10 cellular contexts compared by ENCODE assay signal in genomic region chr12:104263580-104264358, GRCh38. TPM values are rescaled to one million over a fixed set of nuclear protein-coding genes. Genes with fewer than 3 reads are reported as not detected.
A peak's percentile ranks its signal among the peaks of the same experiment; 100 is the strongest.
DNase-seq lines count a peak whose midpoint lies in the region; ATAC-seq, FAIRE-seq and TF ChIP-seq lines count a peak whose summit lies in the region.
"Had no signal": no experiment of that assay in that cellular context is flagged by ENCODE, and none has a peak within 500 bp of the region (broad histone marks: within the 10 kb centered on the region; RNA-seq: fewer than 3 reads in every experiment).

No MANE protein-coding gene starts in this region.

- no peaks in the 10 kb centered on the region for H3K79me2 ChIP-seq in endothelial cell of umbilical vein (ENCODE audit: control insufficient read depth, insufficient read depth, low read length)

- no peaks in the 10 kb centered on the region for H3K27me3 ChIP-seq in right atrium auricular region
- H3K27me3 ChIP-seq in endothelial cell of umbilical vein (ENCODE audit: control insufficient read depth in 2 of 2, insufficient read depth in 2 of 2, low read length in 2 of 2) = no peaks in the 10 kb centered on the region

- no peaks in the 10 kb centered on the region for H3K4me1 ChIP-seq in right atrium auricular region
- H3K4me1 ChIP-seq in endothelial cell of umbilical vein (ENCODE audit: control insufficient read depth, extremely low read depth, insufficient read depth, low read length) = no peaks in the 10 kb centered on the region

- POLR2A ChIA-PET in endothelial cell of umbilical vein (lab: Charles Lee) = interaction anchor here (0.6 kb wide), 1 partner anchor 23 kb away, joined by 3 read pairs; no protein-coding TSS in a partner anchor

- peak; percentile 47 for DNase-seq in right atrium auricular region (ENCODE audit: low spot score)
- no peak for DNase-seq in Right ventricle myocardium inferior (ENCODE audit: missing footprints)
- peak; percentile 64 for DNase-seq in NCI-H748 treated with DMSO at 0.1 percent for 48 hours (lab: John Stamatoyannopoulos, UW)
- DNase-seq in endothelial cell of umbilical vein (ENCODE audit: low read depth, low spot score) = no peak
- no peak for DNase-seq in cardiac septum (ENCODE audit: low spot score)
- no peak for DNase-seq in GM10266 (ENCODE audit: extremely low spot score)
- no peak for DNase-seq in T1000 (lab: John Stamatoyannopoulos, UW)
- DNase-seq: right cardiac atrium; stimulated activated naive CD4-positive, alpha-beta T cell treated with Interleukin-2 at 50 U/mL for 16 hours had no signal

- peak overlapping the region; percentile 30 for H2AFZ ChIP-seq in endothelial cell of umbilical vein (ENCODE audit: low read depth, low read length)

- H3K9me1 ChIP-seq in endothelial cell of umbilical vein (replicated peaks; ENCODE audit: control insufficient read depth, extremely low read depth, insufficient read depth, low read length) = no peaks in the 10 kb centered on the region

- H3K9me3 ChIP-seq in right atrium auricular region (no peaks in the 10 kb centered on the region), endothelial cell of umbilical vein (replicated peaks; ENCODE audit: control insufficient read depth, insufficient read depth, low read length) (no peaks in the 10 kb centered on the region)

- H3K4me3 ChIP-seq in right atrium auricular region (no peak overlapping the region), endothelial cell of umbilical vein (replicated peaks in 1 of 3; ENCODE audit: insufficient read depth in 1 of 3, low read depth in 1 of 3, low read length in 3 of 3) (no peak overlapping the region)

- H3K4me2 ChIP-seq in endothelial cell of umbilical vein (ENCODE audit: insufficient read depth, low read length) = no peak overlapping the region

- TF ChIP-seq CTCF in right atrium auricular region (IDR thresholded peaks at IDR 0.05) = no peak
- TF ChIP-seq CTCF in endothelial cell of umbilical vein (IDR thresholded peaks at IDR 0.05; ENCODE audit: extremely low read depth in 1 of 2, insufficient read depth in 1 of 2, low read depth in 1 of 2, low read length in 2 of 2) = no peak
- no peak for TF ChIP-seq CTCF in GM10266 (IDR thresholded peaks at IDR 0.05; ENCODE audit: control insufficient read depth, insufficient read depth, low read depth, missing control alignments)

- dilution Hi-C loops in endothelial cell of umbilical vein (cut with MboI; ENCODE audit: extremely low pct_ligation_motif_present, low sequenced_read_pairs) = no loop called here

- CTCF ChIA-PET in endothelial cell of umbilical vein (lab: Charles Lee) = interaction anchor here (1.0 kb wide), 1 partner anchor 19 kb away, joined by 5 read pairs; no protein-coding TSS in a partner anchor

- BruUV-seq in endothelial cell of umbilical vein (replicated peaks; lab: Mats Ljungman, UMichigan) = no TSS peak

- no peak for TF ChIP-seq POLR2A in endothelial cell of umbilical vein (IDR thresholded peaks at IDR 0.05; ENCODE audit: low read depth, low read length)

- intact Hi-C loops in Right ventricle myocardium inferior (cut with DNase I) = no loop called here
- intact Hi-C loops in endothelial cell of umbilical vein (cut with micrococcal nuclease) = no loop called here
- intact Hi-C loops in cardiac septum (cut with DNase I) = no loop called here

- H3K27ac ChIP-seq in right atrium auricular region (no peak overlapping the region), endothelial cell of umbilical vein (ENCODE audit: insufficient read depth, low read depth, low read length) (no peak overlapping the region)

- no peaks in the 10 kb centered on the region for H4K20me1 ChIP-seq in endothelial cell of umbilical vein (replicated peaks; ENCODE audit: control insufficient read depth, extremely low read depth, insufficient read depth, low read length)

- ATAC-seq in Right ventricle myocardium inferior = no peak
- ATAC-seq in GM18861 (IDR thresholded peaks at IDR 0.05; ENCODE audit: unreplicated experiment) = no peak
- ATAC-seq: right cardiac atrium had no signal

- FAIRE-seq in endothelial cell of umbilical vein (lab: Jason Lieb, UNC) = no peak

- H3K9ac ChIP-seq in endothelial cell of umbilical vein (replicated peaks; ENCODE audit: extremely low read depth, insufficient read depth, low read length) = no peak overlapping the region

- H3K36me3 ChIP-seq in right atrium auricular region = peaks cover 3% of the 10 kb centered on the region
- no peaks in the 10 kb centered on the region for H3K36me3 ChIP-seq in endothelial cell of umbilical vein (ENCODE audit: control insufficient read depth in 2 of 2, extremely low read depth in 1 of 2, insufficient read depth in 2 of 2, low read length in 2 of 2)

TF ChIP-seq in endothelial cell of umbilical vein, 7 proteins besides CTCF, POLR2A, EP300 and RAD21:
- TF ChIP-seq MYC (IDR thresholded peaks at IDR 0.05; ENCODE audit: low read depth, low read length) = no peak
- no peak for TF ChIP-seq EZH2 (IDR thresholded peaks at IDR 0.05; ENCODE audit: borderline replicate concordance, low read depth, low read length, severe bottlenecking)
- TF ChIP-seq FOS (IDR thresholded peaks at IDR 0.05; ENCODE audit: borderline replicate concordance, insufficient read depth, low read length) = no peak
- no peak for TF ChIP-seq GATA2 (IDR thresholded peaks at IDR 0.05; ENCODE audit: insufficient read depth, insufficient read length, low read depth, low read length)
- no peak for TF ChIP-seq POLR2AphosphoS5 (IDR thresholded peaks at IDR 0.05; ENCODE audit: insufficient read depth, low read depth, low read length)
- TF ChIP-seq JUN (IDR thresholded peaks at IDR 0.05; ENCODE audit: borderline replicate concordance, insufficient read depth, insufficient read length, low read depth) = no peak
- no peak for TF ChIP-seq MAX (IDR thresholded peaks at IDR 0.05; ENCODE audit: insufficient read depth, insufficient read length)
TF ChIP-seq in endothelial cell of umbilical vein: peak in this region for 0.

RNA-seq across cellular contexts. Expression of gene EID3, which starts 39.8 kb away (rescaled TPM):
- total RNA-seq in right atrium auricular region (1 to 10 TPM; 2.9 to 3.3 TPM), Right ventricle myocardium inferior (0.49 TPM), endothelial cell of umbilical vein (12.7 and 14.5 TPM in 2 replicates), cardiac septum (2.1 TPM)
- polyA plus RNA-seq in endothelial cell of umbilical vein = 1.2 and 1.5 TPM in 2 replicates
- 1.0 and 1.3 TPM in 2 replicates for polyA plus RNA-seq in endothelial cell of umbilical vein (2011; cell fraction: cytosol; rRNA removed)
- polyA plus RNA-seq in endothelial cell of umbilical vein (2011; cell fraction: nucleus; rRNA removed) = 15.9 and 18.5 TPM in 2 replicates
- 0.82 and 1.2 TPM in 2 replicates for polyA plus RNA-seq in endothelial cell of umbilical vein (2012)
- 12.0 and 16.2 TPM in 2 replicates for polyA minus RNA-seq in endothelial cell of umbilical vein
- polyA minus RNA-seq in endothelial cell of umbilical vein (2011; cell fraction: cytosol; rRNA and poly(A)+ RNA removed) = 1.5 TPM
- 47.8 and 76.6 TPM in 2 replicates for polyA minus RNA-seq in endothelial cell of umbilical vein (2011; cell fraction: nucleus; rRNA and poly(A)+ RNA removed)

RNA-seq across cellular contexts. Expression of gene TXNRD1, which starts 48.2 kb away (rescaled TPM):
- total RNA-seq in right atrium auricular region = 100 to 1,000 TPM; 191 to 286 TPM
- 89.3 TPM for total RNA-seq in Right ventricle myocardium inferior
- 465 and 566 TPM in 2 replicates for total RNA-seq in endothelial cell of umbilical vein
- polyA plus RNA-seq in endothelial cell of umbilical vein = 278 and 309 TPM in 2 replicates
- polyA plus RNA-seq in endothelial cell of umbilical vein (2011; cell fraction: cytosol; rRNA removed) = 456 and 556 TPM in 2 replicates
- polyA plus RNA-seq in endothelial cell of umbilical vein (2011; cell fraction: nucleus; rRNA removed) = 371 and 409 TPM in 2 replicates
- polyA plus RNA-seq in endothelial cell of umbilical vein (2012) = 367 and 453 TPM in 2 replicates
- 734 and 1,002 TPM in 2 replicates for polyA minus RNA-seq in endothelial cell of umbilical vein
- 206 TPM for polyA minus RNA-seq in endothelial cell of umbilical vein (2011; cell fraction: cytosol; rRNA and poly(A)+ RNA removed)
- polyA minus RNA-seq in endothelial cell of umbilical vein (2011; cell fraction: nucleus; rRNA and poly(A)+ RNA removed) = 326 and 358 TPM in 2 replicates
- total RNA-seq in cardiac septum = 121 TPM

Comparison
In these comparisons a context has a peak if more than half of its experiments do, and no peak if none do; other contexts are left out.
1. DNase-seq: peak in right atrium auricular region (single experiment) and NCI-H748 treated with DMSO at 0.1 percent for 48 hours (single experiment); none in Right ventricle myocardium inferior (single experiment), endothelial cell of umbilical vein (single experiment), cardiac septum (single experiment), GM10266 (single experiment) and T1000 (single experiment).